ENCODE assay signal across 8 cellular contexts in the genomic region with DNA sequence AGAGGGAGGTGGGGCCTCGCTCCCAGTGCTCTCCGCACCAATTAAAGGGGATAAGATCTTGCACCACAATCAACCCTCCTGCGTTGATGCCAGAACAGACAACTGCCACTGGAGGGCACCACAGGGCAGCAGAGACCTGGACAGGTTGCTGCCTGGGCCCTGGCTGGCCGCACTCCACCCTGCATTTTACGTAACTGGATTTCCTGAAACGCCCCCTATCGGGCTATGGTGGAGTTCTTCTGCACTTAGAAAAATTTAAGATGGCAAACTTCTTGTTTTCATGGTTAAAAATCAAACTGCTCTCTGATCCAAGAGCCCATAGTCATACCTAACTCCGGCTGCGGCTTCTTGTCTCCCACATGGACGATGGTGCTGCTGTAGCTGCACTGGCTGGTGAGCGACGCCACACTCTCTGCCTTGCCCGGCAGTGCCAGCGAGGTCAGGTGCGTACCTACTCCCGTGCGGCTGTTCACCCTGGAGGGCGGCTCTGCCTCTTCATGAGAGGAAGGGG.
DNase-seq lines count a peak whose midpoint lies in the region; ATAC-seq lines count a peak whose summit lies in the region.

No MANE protein-coding gene starts in this region.

- no peak for ATAC-seq in HG03442 (IDR thresholded peaks at IDR 0.05; ENCODE audit: unreplicated experiment)

- H3K4me1 ChIP-seq in adipocyte (ENCODE audit: control insufficient read depth, insufficient read depth, low read length) = no peaks in the 10 kb centered on the region

- in situ Hi-C loops in ACHN (cut with HindIII; ENCODE audit: low pct_ligation_motif_present, low pct_unique_long_range_greater_than_20kb, low sequenced_read_pairs) = no loop called here

- DNase-seq in ACHN (peak; percentile 98), GM19240 (ENCODE audit: insufficient read length, low spot score) (peak; percentile 61), NCI-H2029 (lab: John Stamatoyannopoulos, UW) (peak; percentile 85), T-helper 2 cell (peak; percentile 35 to 86 (median 56)), adipocyte (ENCODE audit: low read depth) (peak; percentile 40), hepatic stellate cell (ENCODE audit: low spot score) (peak; percentile 67)
- DNase-seq in stimulated activated CD4-positive, alpha-beta T cell treated with anti-CD3 and anti-CD28 coated beads, Interleukin-15, amount 100 ng/mL, for 24 hours = peak; percentile 81

- H3K27me3 ChIP-seq in adipocyte (replicated peaks; ENCODE audit: control insufficient read depth, insufficient read depth, low read length) = no peaks in the 10 kb centered on the region

- peaks cover 14% of the 10 kb centered on the region for H3K36me3 ChIP-seq in adipocyte (ENCODE audit: control insufficient read depth, insufficient read depth, low read length, severe bottlenecking)

- no peak overlapping the region for H3K9ac ChIP-seq in adipocyte (ENCODE audit: low read length)

- H3K9me3 ChIP-seq in adipocyte (ENCODE audit: control insufficient read depth, low read length) = no peaks in the 10 kb centered on the region

- no peak overlapping the region for H3K4me3 ChIP-seq in adipocyte (ENCODE audit: low read length)

Comparison
In these comparisons a context has a peak if more than half of its experiments do, and no peak if none do; other contexts are left out.
1. DNase-seq: peak in every context shown above with its lines; median percentile 98 in ACHN; 85 in NCI-H2029; 81 in stimulated activated CD4-positive, alpha-beta T cell treated with anti-CD3 and anti-CD28 coated beads, Interleukin-15, amount 100 ng/mL, for 24 hours; 67 in hepatic stellate cell; 61 in GM19240; 56 in T-helper 2 cell; 40 in adipocyte.